In genomic region chr9:95264954-95265615, GRCh38 we compare ENCODE assay signal across 9 cellular contexts. TPM values are rescaled to one million over a fixed set of nuclear protein-coding genes. Genes with fewer than 3 reads are reported as not detected.
DNase-seq lines count a peak whose midpoint lies in the region; ATAC-seq and TF ChIP-seq lines count a peak whose summit lies in the region.
"Had no signal": no experiment of that assay in that cellular context is flagged by ENCODE, and none has a peak within 500 bp of the region (broad histone marks: within the 10 kb centered on the region; RNA-seq: fewer than 3 reads in every experiment).

No MANE protein-coding gene starts in this region.

- peak; percentile 49 for TF ChIP-seq CTCF in HFF-Myc (IDR thresholded peaks at IDR 0.05; ENCODE audit: low read depth, low read length, missing control alignments)

- DNase-seq in AG08396 (ENCODE audit: low spot score): peak; percentile 27
- peak; percentile 35 for DNase-seq in HFF-Myc (ENCODE audit: extremely low read depth, low read depth)
- peak; percentile 58 for DNase-seq in amniotic epithelial cell (ENCODE audit: low read depth)
- DNase-seq in left colon: no peak
- no peak for DNase-seq in NCI-H526 treated with DMSO at 0.1 percent for 48 hours (lab: John Stamatoyannopoulos, UW)
- DNase-seq in T-helper 2 cell: no peak
- DNase-seq in T-helper 1 cell: no peak
- DNase-seq: spleen had no signal

- H3K4me3 ChIP-seq in HFF-Myc (replicated peaks; ENCODE audit: low read depth, low read length): no peak overlapping the region
- H3K4me3 ChIP-seq: spleen had no signal

- ATAC-seq in left colon (peak; percentile 35), GM21528 (IDR thresholded peaks at IDR 0.05; ENCODE audit: low FRiP score, unreplicated experiment) (no peak)

- intact Hi-C loops in left colon (cut with DNase I, micrococcal nuclease): no loop called here

RNA-seq across cellular contexts. Expression of gene FANCC, which starts 52.4 kb away (rescaled TPM):
- 10 to 100 TPM; 12.7 to 13.8 TPM for total RNA-seq in left colon

Comparison
In these comparisons a context has a peak if more than half of its experiments do, and no peak if none do; other contexts are left out.
1. DNase-seq: peak in AG08396 (single experiment), HFF-Myc (single experiment) and amniotic epithelial cell (single experiment); none in left colon (0 of 2), NCI-H526 treated with DMSO at 0.1 percent for 48 hours (single experiment), T-helper 2 cell (0 of 5) and T-helper 1 cell (0 of 5).